Comparison of ENCODE assay signal across 21 cellular contexts in the genomic region with DNA sequence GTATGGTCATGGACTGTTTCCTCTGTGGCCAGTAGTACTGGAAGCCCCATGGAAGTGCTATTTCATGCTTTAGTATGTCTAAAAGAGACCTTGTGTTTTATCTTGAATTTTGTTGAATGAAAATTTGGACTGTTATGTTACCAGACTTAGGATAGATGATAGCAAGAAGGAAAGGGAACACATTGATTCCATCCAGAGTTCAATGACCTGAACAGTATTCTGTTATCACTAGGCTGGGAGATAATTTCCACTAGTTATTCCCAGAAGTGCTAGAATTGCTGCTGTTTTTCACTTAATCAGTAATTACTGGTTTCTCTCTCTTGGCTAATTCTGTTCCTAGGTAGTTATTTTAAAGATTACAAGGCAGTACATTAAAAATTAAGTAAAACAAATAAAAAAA.
DNase-seq lines count a peak whose midpoint lies in the region; ATAC-seq and TF ChIP-seq lines count a peak whose summit lies in the region.
"Had no signal": no experiment of that assay in that cellular context is flagged by ENCODE, and none has a peak within 500 bp of the region (broad histone marks: within the 10 kb centered on the region; RNA-seq: fewer than 3 reads in every experiment).

No MANE protein-coding gene starts in this region.

- H3K36me3 ChIP-seq in heart left ventricle (peaks cover 0 to 100% (median 98%) of the 10 kb centered on the region in 9 donors), uterus (no peaks in the 10 kb centered on the region)

- intact Hi-C loops in heart left ventricle (cut with DNase I): loop anchor here in 3 of 10 donors (5.0 to 10.0 kb wide), 2 partner anchors 105 to 238 kb away; no protein-coding TSS in a partner anchor
- intact Hi-C loops in left cardiac atrium (cut with DNase I): loop anchor here in 1 of 2 donors (10.0 kb wide), 1 partner anchor 238 kb away; no protein-coding TSS in a partner anchor
- intact Hi-C loops in uterus (cut with DNase I; ENCODE audit: low total_unique reads): no loop called here

- H3K4me1 ChIP-seq in heart left ventricle (peaks cover 3 to 91% (median 50%) of the 10 kb centered on the region in 12 donors), uterus (peaks cover 7 to 17% of the 10 kb centered on the region in 2 donors)
- H3K4me1 ChIP-seq: prostate gland, SJSA1 had no signal

- peaks cover 76% of the 10 kb centered on the region for H3K36me3 Mint-ChIP-seq in T-cell

- H3K27ac ChIP-seq in heart left ventricle: peak overlapping the region in 11 of 12 donors; percentile 44 to 82 (median 69)
- peak overlapping the region; percentile 88 to 98 for H3K27ac ChIP-seq in uterus
- H3K27ac ChIP-seq in substantia nigra (ENCODE audit: low read depth, low read length, poor library complexity, severe bottlenecking): no peak overlapping the region
- H3K27ac ChIP-seq: neutrophil, Peyer's patch, prostate gland, SJSA1 had no signal

- DNase-seq in heart left ventricle (no peak), left cardiac atrium (no peak), T-cell (no peak), left lobe of liver (ENCODE audit: low spot score) (no peak), uterus (no peak), A172 (ENCODE audit: low spot score) (no peak), substantia nigra (lab: John Stamatoyannopoulos, UW) (no peak)
- DNase-seq: DMS 273 treated with DMSO at 0.1 percent for 48 hours; effector CD4-positive, alpha-beta T cell; HCEC 1CT; Kasumi-1; NCI-H1694 treated with DMSO at 0.1 percent for 48 hours; NCI-H526; Peyer's patch; T-helper 1 cell had no signal

- peak overlapping the region in 2 of 12 donors; percentile 40 to 51 for H3K4me3 ChIP-seq in heart left ventricle
- no peak overlapping the region for H3K4me3 ChIP-seq in uterus
- H3K4me3 ChIP-seq: lung, Peyer's patch, prostate gland, SJSA1 had no signal

- peak in 2 of 4 donors; percentile 22 to 33 for ATAC-seq in heart left ventricle
- no peak for ATAC-seq in left cardiac atrium
- no peak for ATAC-seq in T-cell (replicated peaks in 1 of 4)
- ATAC-seq in left lobe of liver: peak; percentile 76

- H3K27me3 Mint-ChIP-seq in T-cell: no peaks in the 10 kb centered on the region

- peak overlapping the region; percentile 70 to 86 for H3K27ac Mint-ChIP-seq in T-cell

- POLR2A ChIA-PET in T-cell (lab: Charles Lee): no interaction called here

- peaks cover 25 to 57% (median 49%) of the 10 kb centered on the region in 3 donors for H3K4me1 Mint-ChIP-seq in T-cell
- H3K4me1 Mint-ChIP-seq: brain, CD14-positive monocyte had no signal

- no peaks in the 10 kb centered on the region for H3K9me3 Mint-ChIP-seq in T-cell
- H3K9me3 Mint-ChIP-seq: brain, CD14-positive monocyte had no signal

- no peak overlapping the region for H3K4me3 Mint-ChIP-seq in T-cell
- H3K4me3 Mint-ChIP-seq: brain, CD14-positive monocyte had no signal

- CTCF ChIA-PET in T-cell (lab: Charles Lee): no interaction called here

- TF ChIP-seq CTCF in heart left ventricle (IDR thresholded peaks at IDR 0.05): no peak
- TF ChIP-seq CTCF in uterus (IDR thresholded peaks at IDR 0.05): no peak

- no peaks in the 10 kb centered on the region for H3K27me3 ChIP-seq in heart left ventricle
- no peaks in the 10 kb centered on the region for H3K27me3 ChIP-seq in uterus
- H3K27me3 ChIP-seq: neutrophil, Peyer's patch, SJSA1 had no signal

- TF ChIP-seq POLR2A in heart left ventricle (IDR thresholded peaks at IDR 0.05) (no peak), uterus (IDR thresholded peaks at IDR 0.05) (no peak)

- H3K9me3 ChIP-seq in heart left ventricle (no peaks in the 10 kb centered on the region), uterus (no peaks in the 10 kb centered on the region)
- H3K9me3 ChIP-seq: neutrophil, Peyer's patch, prostate gland, SJSA1 had no signal
